Comparison of ENCODE assay signal across 1 cellular context in genomic region chr19:58545286-58546068, GRCh38.
TF ChIP-seq lines count a peak whose summit lies in the region.

No MANE protein-coding gene starts in this region.

TF ChIP-seq in endothelial cell of umbilical vein, 7 proteins besides CTCF, POLR2A, EP300 and RAD21:
- TF ChIP-seq GATA2 (IDR thresholded peaks at IDR 0.05; ENCODE audit: insufficient read depth, insufficient read length, low read depth, low read length) = no peak
- TF ChIP-seq JUN (IDR thresholded peaks at IDR 0.05; ENCODE audit: borderline replicate concordance, insufficient read depth, insufficient read length, low read depth) = no peak
- TF ChIP-seq EZH2 (IDR thresholded peaks at IDR 0.05; ENCODE audit: borderline replicate concordance, low read depth, low read length, severe bottlenecking) = no peak
- no peak for TF ChIP-seq MYC (IDR thresholded peaks at IDR 0.05; ENCODE audit: low read depth, low read length)
- TF ChIP-seq FOS (IDR thresholded peaks at IDR 0.05; ENCODE audit: borderline replicate concordance, insufficient read depth, low read length) = no peak
- no peak for TF ChIP-seq MAX (IDR thresholded peaks at IDR 0.05; ENCODE audit: insufficient read depth, insufficient read length)
- no peak for TF ChIP-seq POLR2AphosphoS5 (IDR thresholded peaks at IDR 0.05; ENCODE audit: insufficient read depth, low read depth, low read length)
